ENCODE assay signal across 23 cellular contexts in genomic region chr18:3713166-3713565, GRCh38.
DNase-seq lines count a peak whose midpoint lies in the region; ATAC-seq, FAIRE-seq and TF ChIP-seq lines count a peak whose summit lies in the region.
"Had no signal": no experiment of that assay in that cellular context is flagged by ENCODE, and none has a peak within 500 bp of the region (broad histone marks: within the 10 kb centered on the region; RNA-seq: fewer than 3 reads in every experiment).

No MANE protein-coding gene starts in this region.

- peak; percentile 33 for DNase-seq in NB4 (ENCODE audit: low read depth)
- DNase-seq in T-helper 17 cell = no peak
- no peak for DNase-seq in H1 (ENCODE audit: low read depth in 1 of 2, low spot score in 2 of 2)
- DNase-seq in NCI-H524 treated with DMSO at 0.1 percent for 48 hours (lab: John Stamatoyannopoulos, UW) = no peak
- DNase-seq in NCI-H345 (lab: John Stamatoyannopoulos, UW) = no peak
- no peak for DNase-seq in activated T-cell treated with anti-CD3 and anti-CD28 coated beads, Interleukin-2, amount 50 U/mL, for 72 hours
- DNase-seq: activated CD4-positive, alpha-beta T cell treated with anti-CD3 and anti-CD28 coated beads, Interleukin-2, amount 10 ng/mL, durations not matched to agents 24 days and 14 days; activated effector memory CD4-positive, alpha-beta T cell treated with Interleukin-2 at 50 U/mL for 16 hours; activated naive CD8-positive, alpha-beta T cell treated with anti-CD3 and anti-CD28 coated beads, Interleukin-2, amount 50 U/mL, for 24 hours; mesenchymal stem cell; naive B cell; NCI-H1417 treated with DMSO at 0.1 percent for 48 hours; NCI-H526 treated with DMSO at 0.1 percent for 48 hours; retina; spleen; stimulated activated CD4-positive, alpha-beta T cell treated with anti-CD3 and anti-CD28 coated beads, Interleukin-4, amount 100 ng/mL, for 4 hours; stomach; upper lobe of left lung had no signal

- H2BK5ac ChIP-seq in H1 (ENCODE audit: low read depth, low read length) = no peak overlapping the region

- no peak overlapping the region for H3K4ac ChIP-seq in H1 (replicated peaks; ENCODE audit: insufficient read length, low read depth, low read length)

- peak overlapping the region; percentile 2 for H3K27ac Mint-ChIP-seq in T-helper 17 cell
- H3K27ac Mint-ChIP-seq in activated T-cell treated with anti-CD3 and anti-CD28 coated beads, Interleukin-2, amount 50 U/mL, for 72 hours = no peak overlapping the region
- H3K27ac Mint-ChIP-seq: activated CD4-positive, alpha-beta T cell treated with anti-CD3 and anti-CD28 coated beads, Interleukin-2, amount 10 ng/mL, durations not matched to agents 24 days and 14 days; activated naive CD8-positive, alpha-beta T cell treated with anti-CD3 and anti-CD28 coated beads, Interleukin-2, amount 50 U/mL, for 24 hours; naive B cell had no signal

- WGBS in H1 (ENCODE audit: extremely low coverage in 1 of 2, insufficient coverage in 1 of 2, insufficient read length in 1 of 2, insufficient replicate concordance in 2 of 2, low coverage in 1 of 2, low lambda C conversion rate in 2 of 2, missing lambda C conversion rate in 1 of 2), 2 experiments = 93% methylated on average over 4 of the region's 4 CpGs; no CpG with 5 or more reads in 1 of the 2 experiments

- no peak overlapping the region for H4K8ac ChIP-seq in H1 (ENCODE audit: extremely low read depth, insufficient read depth, low read length)

- no peak overlapping the region for H3K4me2 ChIP-seq in H1 (ENCODE audit: insufficient read depth in 1 of 2, low read depth in 2 of 2, low read length in 2 of 2)

- peak overlapping the region; percentile 45 for H3K14ac ChIP-seq in H1 (ENCODE audit: insufficient read length)

- no peaks in the 10 kb centered on the region for H4K20me1 ChIP-seq in H1 (replicated peaks in 1 of 2; ENCODE audit: control insufficient read depth in 1 of 2, insufficient read depth in 2 of 2, low read length in 2 of 2)
- H4K20me1 ChIP-seq: BLaER1 treated with 17β-estradiol and CSF1 and Interleukin-3, amounts not matched to agents 10 nM and 100 nM had no signal

- H3K18ac ChIP-seq in H1 (ENCODE audit: extremely low read depth, low read length) = no peak overlapping the region

- H3K4me1 Mint-ChIP-seq in T-helper 17 cell = peaks cover 8% of the 10 kb centered on the region
- no peaks in the 10 kb centered on the region for H3K4me1 Mint-ChIP-seq in activated T-cell treated with anti-CD3 and anti-CD28 coated beads, Interleukin-2, amount 50 U/mL, for 72 hours (ENCODE audit: low read depth)

- H3K36me3 Mint-ChIP-seq in T-helper 17 cell (ENCODE audit: low read depth) = peaks cover 5% of the 10 kb centered on the region
- H3K36me3 Mint-ChIP-seq in activated T-cell treated with anti-CD3 and anti-CD28 coated beads, Interleukin-2, amount 50 U/mL, for 72 hours (ENCODE audit: insufficient read depth in 2 of 2) = no peaks in the 10 kb centered on the region
- H3K36me3 Mint-ChIP-seq: naive B cell had no signal

- POLR2A ChIA-PET in H1 (lab: Charles Lee; ENCODE audit: partially characterized antibody) = interaction anchor here (0.8 to 1.7 kb wide), 2 partner anchors 10 to 113 kb away, joined by 3 read pairs; no protein-coding TSS in a partner anchor

- H3K23me2 ChIP-seq in H1 (ENCODE audit: low read depth, low read length) = no peaks in the 10 kb centered on the region

- H2BK12ac ChIP-seq in H1 (ENCODE audit: low read depth, low read length) = no peak overlapping the region

- H2BK120ac ChIP-seq in H1 (replicated peaks; ENCODE audit: low read depth, low read length) = no peak overlapping the region

- TF ChIP-seq EP300 in H1 (IDR thresholded peaks at IDR 0.05; ENCODE audit: borderline replicate concordance in 1 of 2, low read depth in 2 of 2, low read length in 2 of 2) = no peak

- no peak overlapping the region for H2BK15ac ChIP-seq in H1 (ENCODE audit: low read length)

- TF ChIP-seq RAD21 in H1 (IDR thresholded peaks at IDR 0.05 in 1 of 2, conservative IDR thresholded peaks at IDR 0.05 in 1 of 2; ENCODE audit: low read depth in 2 of 2, low read length in 2 of 2) = no peak

- peak; percentile 98 for FAIRE-seq in A204.1 (lab: Jason Lieb, UNC)
- FAIRE-seq in H1 (lab: Jason Lieb, UNC) = no peak

- H2AK5ac ChIP-seq in H1 (ENCODE audit: low read depth, low read length) = no peak overlapping the region

- CTCF ChIA-PET in H1 (lab: Charles Lee; ENCODE audit: partially characterized antibody) = interaction anchor here (0.7 to 1.6 kb wide), 3 partner anchors 10 to 157 kb away, joined by 3 to 7 read pairs (median 6); no protein-coding TSS in a partner anchor

- H3K56ac ChIP-seq in H1 (replicated peaks; ENCODE audit: insufficient read length, low read depth, low read length) = no peak overlapping the region

- no peak overlapping the region for H3K9ac ChIP-seq in H1 (replicated peaks in 1 of 4; ENCODE audit: extremely low read depth in 1 of 4, low read depth in 3 of 4, low read length in 3 of 4)
- H3K9ac ChIP-seq: BLaER1 treated with 17β-estradiol and CSF1 and Interleukin-3, amounts not matched to agents 10 nM and 100 nM had no signal

- H3K4me3 Mint-ChIP-seq in T-helper 17 cell = no peak overlapping the region
- H3K4me3 Mint-ChIP-seq in activated T-cell treated with anti-CD3 and anti-CD28 coated beads, Interleukin-2, amount 50 U/mL, for 72 hours = no peak overlapping the region
- H3K4me3 Mint-ChIP-seq: activated CD4-positive, alpha-beta T cell treated with anti-CD3 and anti-CD28 coated beads, Interleukin-2, amount 10 ng/mL, durations not matched to agents 24 days and 14 days; activated naive CD8-positive, alpha-beta T cell treated with anti-CD3 and anti-CD28 coated beads, Interleukin-2, amount 50 U/mL, for 24 hours; naive B cell had no signal

- H3K79me2 ChIP-seq in H1 (ENCODE audit: control insufficient read depth in 1 of 2, insufficient read depth in 2 of 2, low read length in 2 of 2) = no peaks in the 10 kb centered on the region

- no peaks in the 10 kb centered on the region for H3K79me1 ChIP-seq in H1 (ENCODE audit: low read depth, low read length)

- no peak overlapping the region for H3K23ac ChIP-seq in H1 (ENCODE audit: insufficient read length)

- H3K4me1 ChIP-seq in H1 (replicated peaks in 1 of 4; ENCODE audit: control insufficient read depth in 3 of 4, insufficient read depth in 4 of 4, low read length in 3 of 4) = no peaks in the 10 kb centered on the region
- H3K4me1 ChIP-seq: gastroesophageal sphincter had no signal

- H3K27me3 Mint-ChIP-seq in T-helper 17 cell = peaks cover 50% of the 10 kb centered on the region
- no peaks in the 10 kb centered on the region for H3K27me3 Mint-ChIP-seq in activated T-cell treated with anti-CD3 and anti-CD28 coated beads, Interleukin-2, amount 50 U/mL, for 72 hours (ENCODE audit: low read depth)

- TF ChIP-seq CTCF in NB4 (IDR thresholded peaks at IDR 0.05; ENCODE audit: low read depth, low read length) (no peak), H1 (IDR thresholded peaks at IDR 0.05; ENCODE audit: control extremely low read depth in 1 of 3, insufficient read depth in 1 of 3, low read depth in 1 of 3, low read length in 3 of 3) (no peak)

- H3K9me3 Mint-ChIP-seq in activated T-cell treated with anti-CD3 and anti-CD28 coated beads, Interleukin-2, amount 50 U/mL, for 72 hours = no peaks in the 10 kb centered on the region
- H3K9me3 Mint-ChIP-seq: activated CD4-positive, alpha-beta T cell treated with anti-CD3 and anti-CD28 coated beads, Interleukin-2, amount 10 ng/mL, durations not matched to agents 24 days and 14 days; activated naive CD8-positive, alpha-beta T cell treated with anti-CD3 and anti-CD28 coated beads, Interleukin-2, amount 50 U/mL, for 24 hours; naive B cell had no signal

- no peak overlapping the region for H4K5ac ChIP-seq in H1 (ENCODE audit: insufficient read length, low read depth, low read length)

- ATAC-seq in T-helper 17 cell (no peak), GM21367 (IDR thresholded peaks at IDR 0.05; ENCODE audit: unreplicated experiment) (no peak)
- no peak for ATAC-seq in activated T-cell treated with anti-CD3 and anti-CD28 coated beads, Interleukin-2, amount 50 U/mL, for 72 hours (replicated peaks in 1 of 2)
- ATAC-seq: activated naive CD8-positive, alpha-beta T cell treated with anti-CD3 and anti-CD28 coated beads, Interleukin-2, amount 50 U/mL, for 24 hours; gastroesophageal sphincter had no signal

- H3K4me3 ChIP-seq in NB4 (ENCODE audit: low read depth, low read length) (no peak overlapping the region), H1 (ENCODE audit: extremely low read depth in 1 of 4, insufficient read depth in 2 of 4, low read depth in 3 of 4, low read length in 4 of 4) (no peak overlapping the region)
- H3K4me3 ChIP-seq: BLaER1 treated with 17β-estradiol and CSF1 and Interleukin-3, amounts not matched to agents 10 nM and 100 nM; cardiac muscle cell; gastroesophageal sphincter; spleen; stomach; upper lobe of left lung had no signal

- H4K91ac ChIP-seq in H1 (replicated peaks; ENCODE audit: insufficient read length, low read length) = no peak overlapping the region

- TF ChIP-seq POLR2A in NB4 (IDR thresholded peaks at IDR 0.05; ENCODE audit: extremely low read depth, insufficient read length) (no peak), H1 (IDR thresholded peaks at IDR 0.05; ENCODE audit: control extremely low read depth in 1 of 2, low read depth in 2 of 2, low read length in 2 of 2) (no peak)

- H3K9me3 ChIP-seq in T-helper 17 cell (ENCODE audit: control insufficient read depth, low read length, poor library complexity, severe bottlenecking) (no peaks in the 10 kb centered on the region), H1 (ENCODE audit: insufficient read depth in 2 of 2, low read depth in 1 of 2, low read length in 1 of 2) (no peaks in the 10 kb centered on the region)
- H3K9me3 ChIP-seq: BLaER1 treated with 17β-estradiol and CSF1 and Interleukin-3, amounts not matched to agents 10 nM and 100 nM; gastroesophageal sphincter; spleen; stomach; upper lobe of left lung had no signal

- no peak overlapping the region for H2AFZ ChIP-seq in H1 (ENCODE audit: low read length)

- no peak overlapping the region for H3K27ac ChIP-seq in H1 (ENCODE audit: low read depth, low read length)
- H3K27ac ChIP-seq: BLaER1 treated with 17β-estradiol and CSF1 and Interleukin-3, amounts not matched to agents 10 nM and 100 nM; cardiac muscle cell; gastroesophageal sphincter; spleen; upper lobe of left lung had no signal

- no peaks in the 10 kb centered on the region for H3K27me3 ChIP-seq in H1 (replicated peaks in 1 of 4; ENCODE audit: control insufficient read depth in 3 of 4, extremely low read depth in 1 of 4, insufficient read depth in 3 of 4, low read length in 3 of 4)
- H3K27me3 ChIP-seq: BLaER1 treated with 17β-estradiol and CSF1 and Interleukin-3, amounts not matched to agents 10 nM and 100 nM; gastroesophageal sphincter; stomach; upper lobe of left lung had no signal

- H2BK20ac ChIP-seq in H1 (ENCODE audit: low read length) = no peak overlapping the region

- no peaks in the 10 kb centered on the region for H3K36me3 ChIP-seq in H1 (ENCODE audit: control insufficient read depth in 2 of 4, insufficient read depth in 4 of 4, low read length in 3 of 4)
- H3K36me3 ChIP-seq: BLaER1 treated with 17β-estradiol and CSF1 and Interleukin-3, amounts not matched to agents 10 nM and 100 nM; cardiac muscle cell; gastroesophageal sphincter; spleen; stomach; upper lobe of left lung had no signal

TF ChIP-seq in H1, 55 proteins besides CTCF, POLR2A, EP300 and RAD21 (continues in another document):
- TF ChIP-seq YY1 (IDR thresholded peaks at IDR 0.05; ENCODE audit: low read depth, low read length) (no peak), BCL11A (IDR thresholded peaks at IDR 0.05; ENCODE audit: low read depth in 2 of 2, low read length in 2 of 2) (no peak), SIX5 (IDR thresholded peaks at IDR 0.05; ENCODE audit: low read depth, low read length) (no peak)
